25 cellular contexts compared by ENCODE assay signal in genomic region chr21:41182547-41182946, GRCh38.
"Had no signal": no experiment of that assay in that cellular context is flagged by ENCODE, and none has a peak within 500 bp of the region (broad histone marks: within the 10 kb centered on the region; RNA-seq: fewer than 3 reads in every experiment).

No MANE protein-coding gene starts in this region.

- H3K36me3 ChIP-seq: colonic mucosa, esophagus muscularis mucosa, esophagus squamous epithelium, gastrocnemius medialis, gastroesophageal sphincter, heart left ventricle, heart right ventricle had no signal

- H3K4me1 ChIP-seq: colonic mucosa, foreskin keratinocyte had no signal

- H3K27ac ChIP-seq: colonic mucosa, coronary artery, dorsolateral prefrontal cortex, epithelial cell of prostate, esophagus muscularis mucosa, esophagus squamous epithelium, foreskin keratinocyte, gastrocnemius medialis, gastroesophageal sphincter, heart left ventricle, heart right ventricle had no signal

- H3K27ac Mint-ChIP-seq: dendritic cell treated with granulocyte-macrophage colony-stimulating factor and Interleukin-4, amounts not matched to agents 40 ng/mL and 50 ng/mL, for 4 days; effector memory CD8-positive, alpha-beta T cell; endodermal cell had no signal

- ATAC-seq: effector memory CD8-positive, alpha-beta T cell; esophagus mucosa; foreskin keratinocyte; gastrocnemius medialis; gastroesophageal sphincter; heart left ventricle; heart right ventricle had no signal

- H3K4me3 Mint-ChIP-seq: dendritic cell treated with granulocyte-macrophage colony-stimulating factor and Interleukin-4, amounts not matched to agents 40 ng/mL and 50 ng/mL, for 4 days; effector memory CD8-positive, alpha-beta T cell; endodermal cell had no signal

- DNase-seq: colonic mucosa; cortex of kidney; dermis blood vessel endothelial cell; dorsolateral prefrontal cortex; effector CD4-positive, alpha-beta T cell; effector CD8-positive, alpha-beta T cell; effector memory CD4-positive, alpha-beta T cell; effector memory CD8-positive, alpha-beta T cell; endodermal cell; erythroblast; esophagus squamous epithelium; foreskin fibroblast; foreskin keratinocyte; foreskin melanocyte; gastrocnemius medialis; glutamatergic neuron; head of caudate nucleus; heart left ventricle; heart right ventricle had no signal

- H3K4me3 ChIP-seq: colonic mucosa, coronary artery, dorsolateral prefrontal cortex, esophagus muscularis mucosa, esophagus squamous epithelium, gastrocnemius medialis, gastroesophageal sphincter, heart left ventricle, heart right ventricle had no signal

- H3K9me3 Mint-ChIP-seq: effector memory CD8-positive, alpha-beta T cell had no signal

- H3K9me3 ChIP-seq: colonic mucosa, esophagus muscularis mucosa, esophagus squamous epithelium, gastrocnemius medialis, gastroesophageal sphincter, heart left ventricle, heart right ventricle had no signal
